In the genomic region with DNA sequence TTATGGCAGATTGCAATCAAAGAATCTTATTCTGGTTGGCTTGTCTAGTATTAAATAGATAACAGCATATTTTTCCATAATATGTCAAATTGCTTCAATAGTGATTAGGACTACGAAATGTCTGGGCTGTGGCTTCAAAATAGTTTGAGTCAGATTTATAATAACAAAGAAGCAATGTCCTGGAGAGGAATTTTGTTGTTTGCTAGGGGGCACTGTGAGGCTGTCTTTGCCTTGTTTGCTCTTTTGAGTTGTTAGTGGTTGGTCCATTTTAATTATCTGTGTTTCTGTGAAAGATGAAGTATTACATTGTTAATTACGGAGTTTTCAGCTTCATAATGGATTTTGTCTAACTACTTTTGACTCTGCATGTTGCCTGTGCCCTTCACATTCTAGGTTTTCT, we compare ENCODE assay signal across 1 cellular context.
TF ChIP-seq lines count a peak whose summit lies in the region.

No MANE protein-coding gene starts in this region.

TF ChIP-seq in liver, 16 proteins besides CTCF, POLR2A, EP300 and RAD21 (continued from another document):
- TF ChIP-seq, protein P1, sequence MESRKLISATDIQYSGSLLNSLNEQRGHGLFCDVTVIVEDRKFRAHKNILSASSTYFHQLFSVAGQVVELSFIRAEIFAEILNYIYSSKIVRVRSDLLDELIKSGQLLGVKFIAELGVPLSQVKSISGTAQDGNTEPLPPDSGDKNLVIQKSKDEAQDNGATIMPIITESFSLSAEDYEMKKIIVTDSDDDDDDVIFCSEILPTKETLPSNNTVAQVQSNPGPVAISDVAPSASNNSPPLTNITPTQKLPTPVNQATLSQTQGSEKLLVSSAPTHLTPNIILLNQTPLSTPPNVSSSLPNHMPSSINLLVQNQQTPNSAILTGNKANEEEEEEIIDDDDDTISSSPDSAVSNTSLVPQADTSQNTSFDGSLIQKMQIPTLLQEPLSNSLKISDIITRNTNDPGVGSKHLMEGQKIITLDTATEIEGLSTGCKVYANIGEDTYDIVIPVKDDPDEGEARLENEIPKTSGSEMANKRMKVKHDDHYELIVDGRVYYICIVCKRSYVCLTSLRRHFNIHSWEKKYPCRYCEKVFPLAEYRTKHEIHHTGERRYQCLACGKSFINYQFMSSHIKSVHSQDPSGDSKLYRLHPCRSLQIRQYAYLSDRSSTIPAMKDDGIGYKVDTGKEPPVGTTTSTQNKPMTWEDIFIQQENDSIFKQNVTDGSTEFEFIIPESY (IDR thresholded peaks at IDR 0.05) = no peak
- TF ChIP-seq TAF1 (conservative IDR thresholded peaks at IDR 0.05) = no peak
- TF ChIP-seq HNF4A (conservative IDR thresholded peaks at IDR 0.05) = no peak
- TF ChIP-seq FOXA2 (IDR thresholded peaks at IDR 0.05) = no peak
- no peak for TF ChIP-seq EGR1 (IDR thresholded peaks at IDR 0.05; ENCODE audit: low read depth in 2 of 2)
- TF ChIP-seq FOXA1 (IDR thresholded peaks at IDR 0.05) = no peak
- no peak for TF ChIP-seq RXRA (IDR thresholded peaks at IDR 0.05)
- TF ChIP-seq, protein P2, sequence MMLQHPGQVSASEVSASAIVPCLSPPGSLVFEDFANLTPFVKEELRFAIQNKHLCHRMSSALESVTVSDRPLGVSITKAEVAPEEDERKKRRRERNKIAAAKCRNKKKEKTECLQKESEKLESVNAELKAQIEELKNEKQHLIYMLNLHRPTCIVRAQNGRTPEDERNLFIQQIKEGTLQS (IDR thresholded peaks at IDR 0.05) = no peak
- TF ChIP-seq, protein P3, sequence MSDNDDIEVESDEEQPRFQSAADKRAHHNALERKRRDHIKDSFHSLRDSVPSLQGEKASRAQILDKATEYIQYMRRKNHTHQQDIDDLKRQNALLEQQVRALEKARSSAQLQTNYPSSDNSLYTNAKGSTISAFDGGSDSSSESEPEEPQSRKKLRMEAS (IDR thresholded peaks at IDR 0.05) = no peak
- TF ChIP-seq GABPA (IDR thresholded peaks at IDR 0.05 in 1 of 2, conservative IDR thresholded peaks at IDR 0.05 in 1 of 2) = no peak
- TF ChIP-seq YY1 (IDR thresholded peaks at IDR 0.05) = no peak
- TF ChIP-seq JUND (IDR thresholded peaks at IDR 0.05) = no peak
